Comparison of ENCODE assay signal across 32 cellular contexts in the genomic region with DNA sequence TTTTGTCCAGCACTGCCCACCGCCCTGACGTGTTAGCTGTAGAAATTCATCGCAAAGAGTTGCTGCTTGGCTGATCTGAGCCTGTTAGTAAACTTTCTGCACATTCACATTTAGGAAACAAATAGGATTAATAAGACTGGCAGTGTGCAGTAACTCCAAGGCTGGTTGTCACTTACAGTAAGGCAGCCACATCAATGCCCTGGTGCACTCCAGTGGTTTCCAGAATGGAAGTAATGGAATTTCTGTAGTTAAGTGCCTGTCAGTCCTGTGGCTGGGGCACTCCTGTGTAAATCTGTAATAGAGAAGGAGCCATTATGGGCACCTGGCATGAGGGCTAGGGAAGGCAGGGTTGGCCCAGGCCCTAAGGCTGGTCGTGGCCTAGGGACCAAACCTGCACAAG.
DNase-seq lines count a peak whose midpoint lies in the region; TF ChIP-seq lines count a peak whose summit lies in the region.
"Had no signal": no experiment of that assay in that cellular context is flagged by ENCODE, and none has a peak within 500 bp of the region (broad histone marks: within the 10 kb centered on the region; RNA-seq: fewer than 3 reads in every experiment).

No MANE protein-coding gene starts in this region.

- intact Hi-C loops in activated CD4-positive, alpha-beta memory T cell treated with anti-CD3 and anti-CD28 coated beads for 36 hours (cut with micrococcal nuclease) = no loop called here
- intact Hi-C loops in MCF 10A (cut with micrococcal nuclease) = no loop called here

- H3K27ac Mint-ChIP-seq in activated CD4-positive, alpha-beta memory T cell treated with anti-CD3 and anti-CD28 coated beads for 36 hours = peak overlapping the region; percentile 35
- no peak overlapping the region for H3K27ac Mint-ChIP-seq in activated CD4-positive, alpha-beta memory T cell treated with anti-CD3 and anti-CD28 coated beads, Interleukin-2, amount 10 ng/mL, durations not matched to agents 7 days and 5 days
- H3K27ac Mint-ChIP-seq in HFFc6 (peak overlapping the region; percentile 91), MCF 10A (ENCODE audit: low read depth, unreplicated experiment) (no peak overlapping the region)
- H3K27ac Mint-ChIP-seq: T-cell, type B pancreatic cell had no signal

- H3K4me1 Mint-ChIP-seq in activated CD4-positive, alpha-beta memory T cell treated with anti-CD3 and anti-CD28 coated beads for 36 hours (ENCODE audit: low read depth) = peaks cover 40% of the 10 kb centered on the region
- peaks cover 10% of the 10 kb centered on the region for H3K4me1 Mint-ChIP-seq in activated CD4-positive, alpha-beta memory T cell treated with anti-CD3 and anti-CD28 coated beads, Interleukin-2, amount 10 ng/mL, durations not matched to agents 7 days and 5 days
- peaks cover 72% of the 10 kb centered on the region for H3K4me1 Mint-ChIP-seq in HFFc6 (ENCODE audit: low read depth)
- peaks cover 17% of the 10 kb centered on the region for H3K4me1 Mint-ChIP-seq in MCF 10A (ENCODE audit: insufficient read depth, unreplicated experiment)

- peaks cover 68% of the 10 kb centered on the region for H3K36me3 Mint-ChIP-seq in activated CD4-positive, alpha-beta memory T cell treated with anti-CD3 and anti-CD28 coated beads for 36 hours
- H3K36me3 Mint-ChIP-seq in activated CD4-positive, alpha-beta memory T cell treated with anti-CD3 and anti-CD28 coated beads, Interleukin-2, amount 10 ng/mL, durations not matched to agents 7 days and 5 days (ENCODE audit: low read depth) = peaks cover 85% of the 10 kb centered on the region
- no peaks in the 10 kb centered on the region for H3K36me3 Mint-ChIP-seq in HFFc6 (ENCODE audit: low read depth)
- no peaks in the 10 kb centered on the region for H3K36me3 Mint-ChIP-seq in MCF 10A (ENCODE audit: insufficient read depth, unreplicated experiment)
- H3K36me3 Mint-ChIP-seq: type B pancreatic cell had no signal

- no peak for DNase-seq in activated CD4-positive, alpha-beta memory T cell treated with anti-CD3 and anti-CD28 coated beads for 36 hours
- DNase-seq in activated CD4-positive, alpha-beta memory T cell treated with anti-CD3 and anti-CD28 coated beads, Interleukin-2, amount 10 ng/mL, durations not matched to agents 7 days and 5 days = no peak
- DNase-seq in HFFc6 (no peak), astrocyte of the hippocampus (ENCODE audit: low read depth, low spot score) (peak; percentile 73), renal cortical epithelial cell (ENCODE audit: low read depth) (peak; percentile 68), NCI-H345 (lab: John Stamatoyannopoulos, UW) (no peak), MCF 10A (ENCODE audit: unreplicated experiment) (no peak), Kasumi-1 (lab: John Stamatoyannopoulos, UW) (no peak)
- DNase-seq: activated CD4-positive, CD25-positive, alpha-beta regulatory T cell; activated naive CD4-positive, alpha-beta T cell treated with anti-CD3 and anti-CD28 coated beads, Interleukin-2, amount 50 U/mL, for 16 hours; activated T-cell treated with anti-CD3 and anti-CD28 coated beads for 4 hours; BE2C; DMS153; effector memory CD8-positive, alpha-beta T cell; erythroblast; foreskin melanocyte; H7; hypothalamus; left lung; MG63; naive thymus-derived CD4-positive, alpha-beta T cell; NCI-H1417; NCI-H2081; NCI-H2227 treated with DMSO at 0.1 percent for 48 hours; NCI-H69; occipital lobe; Peyer's patch; right cardiac atrium; SIG-M5; stimulated activated CD4-positive, alpha-beta T cell treated with anti-CD3 and anti-CD28 coated beads, Interleukin-2, amount 100 ng/mL, for 48 hours; T-cell had no signal

- TF ChIP-seq CTCF in HFFc6 (IDR thresholded peaks at IDR 0.05) (no peak), MCF 10A (IDR thresholded peaks at IDR 0.05; ENCODE audit: unreplicated experiment) (no peak)

- no peaks in the 10 kb centered on the region for H3K27me3 Mint-ChIP-seq in activated CD4-positive, alpha-beta memory T cell treated with anti-CD3 and anti-CD28 coated beads for 36 hours
- no peaks in the 10 kb centered on the region for H3K27me3 Mint-ChIP-seq in activated CD4-positive, alpha-beta memory T cell treated with anti-CD3 and anti-CD28 coated beads, Interleukin-2, amount 10 ng/mL, durations not matched to agents 7 days and 5 days
- H3K27me3 Mint-ChIP-seq in HFFc6 (ENCODE audit: insufficient read depth) (peaks cover 1% of the 10 kb centered on the region; the same call in 1 of the 2 replicates), MCF 10A (ENCODE audit: insufficient read depth, unreplicated experiment) (no peaks in the 10 kb centered on the region)
- H3K27me3 Mint-ChIP-seq: effector memory CD8-positive, alpha-beta T cell; naive thymus-derived CD4-positive, alpha-beta T cell; T-cell had no signal

- POLR2A ChIA-PET in activated CD4-positive, alpha-beta memory T cell treated with anti-CD3 and anti-CD28 coated beads for 36 hours (lab: Charles Lee) = interaction anchor here (0.5 kb wide), 1 partner anchor 195 kb away, joined by 4 read pairs; no protein-coding TSS in a partner anchor
- POLR2A ChIA-PET in activated CD4-positive, alpha-beta memory T cell treated with anti-CD3 and anti-CD28 coated beads, Interleukin-2, amount 10 ng/mL, durations not matched to agents 7 days and 5 days (lab: Charles Lee) = no interaction called here
- POLR2A ChIA-PET in MCF 10A (lab: Yijun Ruan, JAX) = interaction anchor here (0.6 to 1.5 kb wide), 2 partner anchors 9 to 689 kb away, joined by 3 to 5 read pairs; no protein-coding TSS in a partner anchor

- H3K4me3 Mint-ChIP-seq in activated CD4-positive, alpha-beta memory T cell treated with anti-CD3 and anti-CD28 coated beads for 36 hours = no peak overlapping the region
- no peak overlapping the region for H3K4me3 Mint-ChIP-seq in activated CD4-positive, alpha-beta memory T cell treated with anti-CD3 and anti-CD28 coated beads, Interleukin-2, amount 10 ng/mL, durations not matched to agents 7 days and 5 days
- H3K4me3 Mint-ChIP-seq in HFFc6 (peak overlapping the region; percentile 28), MCF 10A (ENCODE audit: unreplicated experiment) (no peak overlapping the region)
- H3K4me3 Mint-ChIP-seq: effector memory CD8-positive, alpha-beta T cell; naive thymus-derived CD4-positive, alpha-beta T cell; T-cell; type B pancreatic cell had no signal

- no peaks in the 10 kb centered on the region for H3K9me3 Mint-ChIP-seq in activated CD4-positive, alpha-beta memory T cell treated with anti-CD3 and anti-CD28 coated beads for 36 hours
- no peaks in the 10 kb centered on the region for H3K9me3 Mint-ChIP-seq in activated CD4-positive, alpha-beta memory T cell treated with anti-CD3 and anti-CD28 coated beads, Interleukin-2, amount 10 ng/mL, durations not matched to agents 7 days and 5 days
- no peaks in the 10 kb centered on the region for H3K9me3 Mint-ChIP-seq in HFFc6
- no peaks in the 10 kb centered on the region for H3K9me3 Mint-ChIP-seq in MCF 10A (ENCODE audit: unreplicated experiment)
- H3K9me3 Mint-ChIP-seq: effector memory CD8-positive, alpha-beta T cell; naive thymus-derived CD4-positive, alpha-beta T cell; T-cell; type B pancreatic cell had no signal

- no TSS peak for BruUV-seq in MCF 10A (replicated peaks; lab: Mats Ljungman, UMichigan)

- CTCF ChIA-PET in activated CD4-positive, alpha-beta memory T cell treated with anti-CD3 and anti-CD28 coated beads for 36 hours (lab: Charles Lee) = no interaction called here
- CTCF ChIA-PET in activated CD4-positive, alpha-beta memory T cell treated with anti-CD3 and anti-CD28 coated beads, Interleukin-2, amount 10 ng/mL, durations not matched to agents 7 days and 5 days (lab: Charles Lee) = no interaction called here
- CTCF ChIA-PET in MCF 10A (lab: Yijun Ruan, JAX) = interaction anchor here (0.7 to 1.5 kb wide), 2 partner anchors 84 to 363 kb away, joined by 3 to 7 read pairs; no protein-coding TSS in a partner anchor

Comparison
In these comparisons a context has a peak if more than half of its experiments do, and no peak if none do; other contexts are left out.
1. H3K27ac Mint-ChIP-seq: peak in activated CD4-positive, alpha-beta memory T cell treated with anti-CD3 and anti-CD28 coated beads for 36 hours (single experiment) and HFFc6 (single experiment); none in activated CD4-positive, alpha-beta memory T cell treated with anti-CD3 and anti-CD28 coated beads, Interleukin-2, amount 10 ng/mL, durations not matched to agents 7 days and 5 days (single experiment) and MCF 10A (single experiment).
2. DNase-seq: peak in astrocyte of the hippocampus (single experiment) and renal cortical epithelial cell (single experiment); none in activated CD4-positive, alpha-beta memory T cell treated with anti-CD3 and anti-CD28 coated beads for 36 hours (single experiment), activated CD4-positive, alpha-beta memory T cell treated with anti-CD3 and anti-CD28 coated beads, Interleukin-2, amount 10 ng/mL, durations not matched to agents 7 days and 5 days (single experiment), HFFc6 (single experiment), NCI-H345 (single experiment), MCF 10A (single experiment) and Kasumi-1 (0 of 2).